In genomic region chr6:115901896-115902295, GRCh38 we compare ENCODE assay signal across 21 cellular contexts.
"Had no signal": no experiment of that assay in that cellular context is flagged by ENCODE, and none has a peak within 500 bp of the region (broad histone marks: within the 10 kb centered on the region; RNA-seq: fewer than 3 reads in every experiment).

No MANE protein-coding gene starts in this region.

- DNase-seq: activated CD4-positive, alpha-beta T cell treated with anti-CD3 and anti-CD28 coated beads, Interleukin-2, amount 50 U/mL, for 48 hours; activated naive CD8-positive, alpha-beta T cell treated with anti-CD3 and anti-CD28 coated beads for 36 hours; amniotic stem cell; brain microvascular endothelial cell; colonic mucosa; erythroblast; heart right ventricle; immature natural killer cell; mesendoderm; naive thymus-derived CD4-positive, alpha-beta T cell; ovary; stimulated activated CD4-positive, alpha-beta T cell treated with anti-CD3 and anti-CD28 coated beads, Interleukin-4, amount 100 ng/mL, for 4 hours; T-helper 17 cell; upper lobe of right lung had no signal

- H3K36me3 Mint-ChIP-seq: activated naive CD8-positive, alpha-beta T cell treated with anti-CD3 and anti-CD28 coated beads for 36 hours; immature natural killer cell; naive thymus-derived CD4-positive, alpha-beta T cell; stimulated activated memory B cell treated with anti-CD40 and anti-IgM and Interleukin-4, amounts not matched to agents 10 μg/mL and 1 μg/mL and 100 μg/mL, for 72 hours had no signal

- H3K27me3 Mint-ChIP-seq: central memory CD8-positive, alpha-beta T cell; stimulated activated memory B cell treated with anti-CD40 and anti-IgM and Interleukin-4, amounts not matched to agents 10 μg/mL and 1 μg/mL and 100 μg/mL, for 72 hours had no signal

- H3K4me3 Mint-ChIP-seq: activated naive CD8-positive, alpha-beta T cell treated with anti-CD3 and anti-CD28 coated beads for 36 hours; activated T-helper 1 cell treated with anti-CD3 and anti-CD28 coated beads, Interleukin-12 subunit alpha, Interleukin-12 subunit beta, Interleukin-2, Interleukin-4 antibody, amounts not matched to agents 30 ng/mL and 10 ng/mL and 1 ng/mL, durations not matched to agents 14 hours and 24 hours and 36 hours; central memory CD8-positive, alpha-beta T cell; immature natural killer cell; naive thymus-derived CD4-positive, alpha-beta T cell; stimulated activated memory B cell treated with anti-CD40 and anti-IgM and Interleukin-4, amounts not matched to agents 10 μg/mL and 1 μg/mL and 100 μg/mL, for 72 hours; T-helper 17 cell had no signal

- H3K4me3 ChIP-seq: colonic mucosa, heart right ventricle, ovary, smooth muscle cell, thoracic aorta, upper lobe of right lung had no signal

- H3K36me3 ChIP-seq: brain microvascular endothelial cell, colonic mucosa, heart right ventricle, ovary, thoracic aorta, upper lobe of right lung had no signal

- H3K4me1 ChIP-seq: colonic mucosa, heart right ventricle, upper lobe of right lung had no signal

- H3K27ac ChIP-seq: brain microvascular endothelial cell, colonic mucosa, heart right ventricle, ovary, thoracic aorta, upper lobe of right lung, VCaP had no signal

- H3K9me3 Mint-ChIP-seq: activated naive CD8-positive, alpha-beta T cell treated with anti-CD3 and anti-CD28 coated beads for 36 hours; activated T-helper 1 cell treated with anti-CD3 and anti-CD28 coated beads, Interleukin-12 subunit alpha, Interleukin-12 subunit beta, Interleukin-2, Interleukin-4 antibody, amounts not matched to agents 30 ng/mL and 10 ng/mL and 1 ng/mL, durations not matched to agents 14 hours and 24 hours and 36 hours; central memory CD8-positive, alpha-beta T cell; immature natural killer cell; naive thymus-derived CD4-positive, alpha-beta T cell; stimulated activated memory B cell treated with anti-CD40 and anti-IgM and Interleukin-4, amounts not matched to agents 10 μg/mL and 1 μg/mL and 100 μg/mL, for 72 hours had no signal

- H3K4me1 Mint-ChIP-seq: activated naive CD8-positive, alpha-beta T cell treated with anti-CD3 and anti-CD28 coated beads for 36 hours; central memory CD8-positive, alpha-beta T cell; immature natural killer cell; stimulated activated memory B cell treated with anti-CD40 and anti-IgM and Interleukin-4, amounts not matched to agents 10 μg/mL and 1 μg/mL and 100 μg/mL, for 72 hours; T-helper 17 cell had no signal

- H3K9me3 ChIP-seq: colonic mucosa, heart right ventricle, ovary, thoracic aorta, upper lobe of right lung had no signal

- H3K4me2 ChIP-seq: smooth muscle cell had no signal

- H3K27ac Mint-ChIP-seq: activated naive CD8-positive, alpha-beta T cell treated with anti-CD3 and anti-CD28 coated beads for 36 hours; activated T-helper 1 cell treated with anti-CD3 and anti-CD28 coated beads, Interleukin-12 subunit alpha, Interleukin-12 subunit beta, Interleukin-2, Interleukin-4 antibody, amounts not matched to agents 30 ng/mL and 10 ng/mL and 1 ng/mL, durations not matched to agents 14 hours and 24 hours and 36 hours; immature natural killer cell; naive thymus-derived CD4-positive, alpha-beta T cell; stimulated activated memory B cell treated with anti-CD40 and anti-IgM and Interleukin-4, amounts not matched to agents 10 μg/mL and 1 μg/mL and 100 μg/mL, for 72 hours; T-helper 17 cell had no signal

- ATAC-seq: heart right ventricle; naive thymus-derived CD4-positive, alpha-beta T cell; sciatic nerve; stimulated activated memory B cell treated with anti-CD40 and anti-IgM and Interleukin-4, amounts not matched to agents 10 μg/mL and 1 μg/mL and 100 μg/mL, for 72 hours; T-helper 17 cell; upper lobe of right lung had no signal

- H3K27me3 ChIP-seq: brain microvascular endothelial cell, colonic mucosa, heart right ventricle, ovary, upper lobe of right lung had no signal
